1 cellular context compared by ENCODE assay signal in the genomic region with DNA sequence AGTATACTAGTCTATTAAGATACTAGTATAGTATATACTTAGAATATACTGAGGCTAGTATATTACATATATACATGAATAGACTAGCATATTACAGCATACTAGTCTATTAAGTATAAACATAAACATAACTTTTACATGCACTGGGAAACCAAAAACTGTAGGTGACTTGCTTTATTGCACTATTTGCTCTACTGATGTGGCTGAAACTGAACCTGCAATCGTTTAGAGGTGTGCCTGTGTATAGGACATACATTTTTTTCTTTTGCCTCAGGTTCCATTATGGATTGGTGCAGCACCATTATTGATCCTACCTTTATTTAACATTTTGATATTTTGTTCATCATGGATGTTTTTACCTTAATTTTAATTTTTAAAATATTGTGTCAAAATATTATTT.
A peak's percentile ranks its signal among the peaks of the same experiment; 100 is the strongest.
TF ChIP-seq lines count a peak whose summit lies in the region.

No MANE protein-coding gene starts in this region.

TF ChIP-seq in GM12878, 131 proteins besides CTCF, POLR2A, EP300 and RAD21:
- TF ChIP-seq ZNF384 (IDR thresholded peaks at IDR 0.05; ENCODE audit: borderline replicate concordance, low read depth, low read length) (no peak), JUND (IDR thresholded peaks at IDR 0.05; ENCODE audit: low read depth, low read length) (no peak), FOXM1 (IDR thresholded peaks at IDR 0.05; ENCODE audit: low read depth, low read length) (no peak), HDGF (IDR thresholded peaks at IDR 0.05) (no peak), POU2F2 (IDR thresholded peaks at IDR 0.05; ENCODE audit: borderline replicate concordance, low read depth, low read length) (no peak), TCF7 (IDR thresholded peaks at IDR 0.05; ENCODE audit: borderline replicate concordance) (peak; percentile 87), NR2C1 (IDR thresholded peaks at IDR 0.05) (no peak), KLF5 (IDR thresholded peaks at IDR 0.05; ENCODE audit: partially characterized antibody) (no peak), FOXK2 (IDR thresholded peaks at IDR 0.05) (no peak), RUNX3 (IDR thresholded peaks at IDR 0.05; ENCODE audit: low read length) (peak; percentile 72)
- TF ChIP-seq, protein P1, sequence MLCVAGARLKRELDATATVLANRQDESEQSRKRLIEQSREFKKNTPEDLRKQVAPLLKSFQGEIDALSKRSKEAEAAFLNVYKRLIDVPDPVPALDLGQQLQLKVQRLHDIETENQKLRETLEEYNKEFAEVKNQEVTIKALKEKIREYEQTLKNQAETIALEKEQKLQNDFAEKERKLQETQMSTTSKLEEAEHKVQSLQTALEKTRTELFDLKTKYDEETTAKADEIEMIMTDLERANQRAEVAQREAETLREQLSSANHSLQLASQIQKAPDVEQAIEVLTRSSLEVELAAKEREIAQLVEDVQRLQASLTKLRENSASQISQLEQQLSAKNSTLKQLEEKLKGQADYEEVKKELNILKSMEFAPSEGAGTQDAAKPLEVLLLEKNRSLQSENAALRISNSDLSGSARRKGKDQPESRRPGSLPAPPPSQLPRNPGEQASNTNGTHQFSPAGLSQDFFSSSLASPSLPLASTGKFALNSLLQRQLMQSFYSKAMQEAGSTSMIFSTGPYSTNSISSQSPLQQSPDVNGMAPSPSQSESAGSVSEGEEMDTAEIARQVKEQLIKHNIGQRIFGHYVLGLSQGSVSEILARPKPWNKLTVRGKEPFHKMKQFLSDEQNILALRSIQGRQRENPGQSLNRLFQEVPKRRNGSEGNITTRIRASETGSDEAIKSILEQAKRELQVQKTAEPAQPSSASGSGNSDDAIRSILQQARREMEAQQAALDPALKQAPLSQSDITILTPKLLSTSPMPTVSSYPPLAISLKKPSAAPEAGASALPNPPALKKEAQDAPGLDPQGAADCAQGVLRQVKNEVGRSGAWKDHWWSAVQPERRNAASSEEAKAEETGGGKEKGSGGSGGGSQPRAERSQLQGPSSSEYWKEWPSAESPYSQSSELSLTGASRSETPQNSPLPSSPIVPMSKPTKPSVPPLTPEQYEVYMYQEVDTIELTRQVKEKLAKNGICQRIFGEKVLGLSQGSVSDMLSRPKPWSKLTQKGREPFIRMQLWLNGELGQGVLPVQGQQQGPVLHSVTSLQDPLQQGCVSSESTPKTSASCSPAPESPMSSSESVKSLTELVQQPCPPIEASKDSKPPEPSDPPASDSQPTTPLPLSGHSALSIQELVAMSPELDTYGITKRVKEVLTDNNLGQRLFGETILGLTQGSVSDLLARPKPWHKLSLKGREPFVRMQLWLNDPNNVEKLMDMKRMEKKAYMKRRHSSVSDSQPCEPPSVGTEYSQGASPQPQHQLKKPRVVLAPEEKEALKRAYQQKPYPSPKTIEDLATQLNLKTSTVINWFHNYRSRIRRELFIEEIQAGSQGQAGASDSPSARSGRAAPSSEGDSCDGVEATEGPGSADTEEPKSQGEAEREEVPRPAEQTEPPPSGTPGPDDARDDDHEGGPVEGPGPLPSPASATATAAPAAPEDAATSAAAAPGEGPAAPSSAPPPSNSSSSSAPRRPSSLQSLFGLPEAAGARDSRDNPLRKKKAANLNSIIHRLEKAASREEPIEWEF (IDR thresholded peaks at IDR 0.05; ENCODE audit: insufficient replicate concordance, low read depth, low read length), result no peak
